Comparison of ENCODE assay signal across 27 cellular contexts in the genomic region with DNA sequence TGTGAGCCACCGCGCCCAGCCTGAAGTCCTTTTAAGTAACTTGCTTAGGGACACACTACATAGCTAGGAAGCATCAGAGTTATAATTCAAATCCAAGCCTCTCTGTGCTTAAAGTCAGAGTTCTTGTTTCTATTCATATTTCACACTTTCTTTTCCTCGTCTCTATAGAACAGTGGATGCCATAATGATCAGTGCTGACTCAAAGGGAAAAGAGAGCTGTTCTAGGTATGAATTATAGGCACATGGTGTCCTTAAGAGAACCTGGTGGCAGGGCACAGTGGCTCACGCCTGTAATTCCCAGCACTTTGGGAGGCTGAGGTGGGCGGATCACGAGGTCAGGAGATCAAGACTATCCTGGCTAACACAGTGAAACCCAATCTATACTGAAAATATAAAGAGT.
"Had no signal": no experiment of that assay in that cellular context is flagged by ENCODE, and none has a peak within 500 bp of the region (broad histone marks: within the 10 kb centered on the region; RNA-seq: fewer than 3 reads in every experiment).

No MANE protein-coding gene starts in this region.

- ATAC-seq: activated CD4-positive, alpha-beta T cell treated with anti-CD3 and anti-CD28 coated beads for 36 hours; activated CD8-positive, alpha-beta memory T cell treated with anti-CD3 and anti-CD28 coated beads, Interleukin-2, amount 10 ng/mL, durations not matched to agents 7 days and 5 days; activated CD8-positive, alpha-beta T cell treated with anti-CD3 and anti-CD28 coated beads, Interleukin-2, amount 10 ng/mL, durations not matched to agents 7 days and 5 days; activated naive CD8-positive, alpha-beta T cell treated with anti-CD3 and anti-CD28 coated beads, Interleukin-2, amount 50 U/mL, for 24 hours; body of pancreas had no signal

- FAIRE-seq: colon, endometrium, endothelial cell of umbilical vein had no signal

- DNase-seq: activated CD4-positive, alpha-beta memory T cell treated with anti-CD3 and anti-CD28 coated beads for 36 hours; activated CD4-positive, alpha-beta T cell treated with anti-CD3 and anti-CD28 coated beads for 36 hours; activated CD4-positive, alpha-beta T cell treated with anti-CD3 and anti-CD28 coated beads, Interleukin-2, amount 10 ng/mL, durations not matched to agents 24 days and 14 days; activated CD4-positive, CD25-positive, alpha-beta regulatory T cell; activated CD4-positive, CD25-positive, alpha-beta regulatory T cell treated with anti-CD3 and anti-CD28 coated beads, Interleukin-2, amount 50 U/mL, for 72 hours; activated CD8-positive, alpha-beta memory T cell treated with anti-CD3 and anti-CD28 coated beads, Interleukin-2, amount 10 ng/mL, durations not matched to agents 7 days and 5 days; activated CD8-positive, alpha-beta memory T cell treated with anti-CD3 and anti-CD28 coated beads, Interleukin-2, amount 50 U/mL, for 4 hours; activated CD8-positive, alpha-beta T cell treated with anti-CD3 and anti-CD28 coated beads, Interleukin-2, amount 10 ng/mL, durations not matched to agents 7 days and 5 days; activated effector memory CD4-positive, alpha-beta T cell treated with anti-CD3 and anti-CD28 coated beads, Interleukin-2, amount 50 U/mL, for 16 hours; activated naive CD4-positive, alpha-beta T cell treated with anti-CD3 and anti-CD28 coated beads for 36 hours; activated naive CD8-positive, alpha-beta T cell treated with anti-CD3 and anti-CD28 coated beads for 36 hours; activated naive CD8-positive, alpha-beta T cell treated with anti-CD3 and anti-CD28 coated beads, Interleukin-2, amount 50 U/mL, for 24 hours; activated T-cell treated with anti-CD3 and anti-CD28 coated beads, Interleukin-2, amount 50 U/mL, for 1 hour; activated T-cell treated with anti-CD3 and anti-CD28 coated beads, Interleukin-2, amount 50 U/mL, for 48 hours; adrenal gland; amygdala; aorta; body of pancreas; caudate nucleus; effector CD8-positive, alpha-beta T cell; esophagus squamous epithelium; foreskin melanocyte; head of caudate nucleus; hippocampal formation had no signal
